In the genomic region with DNA sequence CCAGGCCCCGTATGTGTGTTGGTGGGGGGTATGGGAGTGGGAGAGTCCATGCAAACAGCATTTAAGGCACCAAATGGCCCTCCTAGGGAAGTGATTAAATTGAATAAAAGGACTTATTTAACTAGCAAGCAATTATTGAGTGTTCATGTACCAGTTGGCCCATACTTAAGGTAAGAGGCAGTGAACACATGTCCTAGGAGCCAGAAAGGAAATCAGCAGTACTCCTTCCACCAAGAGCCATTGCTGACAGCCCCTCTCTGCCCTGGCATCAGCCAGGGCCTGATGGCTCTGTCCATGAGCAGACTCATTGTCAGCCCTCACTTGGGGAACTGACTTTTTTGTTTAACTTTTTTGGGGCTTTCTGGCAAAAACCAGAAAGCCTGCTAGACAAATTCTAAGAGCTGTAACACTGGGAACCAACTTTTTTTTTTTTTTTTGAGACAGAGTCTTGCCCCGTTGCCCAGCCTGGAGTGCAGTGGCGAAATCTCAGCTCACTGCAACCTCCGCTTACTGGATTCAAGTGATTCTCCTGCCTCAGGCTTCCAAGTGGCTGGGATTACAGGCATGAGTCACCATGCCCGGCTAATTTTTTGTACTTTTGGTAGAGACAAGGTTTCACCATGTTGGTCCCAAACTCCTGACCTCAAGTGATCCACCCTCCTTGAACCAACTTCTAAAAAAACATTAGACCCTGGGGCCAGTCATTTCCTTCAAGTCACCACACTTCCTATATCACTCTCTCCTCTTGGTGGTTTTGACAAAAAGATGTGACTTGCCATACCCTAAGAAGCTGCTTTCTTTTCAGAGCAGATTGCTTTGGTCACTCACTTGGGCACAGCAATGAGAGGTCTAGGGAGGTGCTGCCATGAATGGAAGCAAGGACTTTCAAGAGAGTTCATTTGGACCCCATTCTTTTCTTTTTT, we compare ENCODE assay signal across 1 cellular context.
TF ChIP-seq lines count a peak whose summit lies in the region.

No MANE protein-coding gene starts in this region.

TF ChIP-seq in HepG2, 621 proteins besides CTCF, POLR2A, EP300 and RAD21 (continued from another document and continues in another):
- TF ChIP-seq MAF1 (CRISPR knock-in tag; IDR thresholded peaks at IDR 0.05; ENCODE audit: borderline replicate concordance) (no peak), ARID5B (CRISPR knock-in tag; IDR thresholded peaks at IDR 0.05) (no peak), EHMT2 (IDR thresholded peaks at IDR 0.05; ENCODE audit: borderline replicate concordance, low read depth, low read length) (peak; percentile 4; the same call in 1 of the 2 replicates), POLR2AphosphoS2 (IDR thresholded peaks at IDR 0.05; ENCODE audit: low read depth, low read length) (no peak), SMAD9 (CRISPR knock-in tag; IDR thresholded peaks at IDR 0.05) (no peak), ZFP36L1 (CRISPR knock-in tag; IDR thresholded peaks at IDR 0.05) (0 out of 2 replicates have a peak, but pooled peaks have one; percentile 11), THAP8 (CRISPR knock-in tag; IDR thresholded peaks at IDR 0.05; ENCODE audit: borderline replicate concordance) (no peak), ARID2 (CRISPR knock-in tag; IDR thresholded peaks at IDR 0.05; ENCODE audit: borderline replicate concordance) (no peak), THYN1 (CRISPR knock-in tag; IDR thresholded peaks at IDR 0.05; ENCODE audit: borderline replicate concordance, low read depth) (no peak), MAFF (IDR thresholded peaks at IDR 0.05; ENCODE audit: low read depth, low read length) (no peak), MED8 (CRISPR knock-in tag; IDR thresholded peaks at IDR 0.05; ENCODE audit: insufficient replicate concordance) (no peak), ZNF781 (CRISPR knock-in tag; IDR thresholded peaks at IDR 0.05; ENCODE audit: borderline replicate concordance, not compliant biosample characterization) (no peak), HNF1A (IDR thresholded peaks at IDR 0.05; ENCODE audit: low read depth) (no peak), HNF1A (CRISPR knock-in tag; IDR thresholded peaks at IDR 0.05; ENCODE audit: borderline replicate concordance) (no peak), ZFP36L2 (CRISPR knock-in tag; IDR thresholded peaks at IDR 0.05) (no peak), JDP2 (CRISPR knock-in tag; IDR thresholded peaks at IDR 0.05; ENCODE audit: borderline replicate concordance) (no peak), ZNF235 (CRISPR knock-in tag; IDR thresholded peaks at IDR 0.05; ENCODE audit: borderline replicate concordance) (no peak), SALL2 (CRISPR knock-in tag; IDR thresholded peaks at IDR 0.05) (no peak), ZNF670 (CRISPR knock-in tag; IDR thresholded peaks at IDR 0.05; ENCODE audit: borderline replicate concordance) (no peak), MZF1 (CRISPR knock-in tag; IDR thresholded peaks at IDR 0.05; ENCODE audit: borderline replicate concordance) (no peak), CERS6 (CRISPR knock-in tag; IDR thresholded peaks at IDR 0.05) (no peak), TRIM22 (IDR thresholded peaks at IDR 0.05) (no peak), XBP1 (CRISPR knock-in tag; IDR thresholded peaks at IDR 0.05) (no peak), GABPB1 (CRISPR knock-in tag; IDR thresholded peaks at IDR 0.05) (no peak), NKX3-1 (CRISPR knock-in tag; IDR thresholded peaks at IDR 0.05) (no peak), PRPF4 (IDR thresholded peaks at IDR 0.05; ENCODE audit: low read depth, low read length, poor library complexity, severe bottlenecking) (no peak), ZBTB7A (CRISPR knock-in tag; IDR thresholded peaks at IDR 0.05) (no peak), ZC3H13 (CRISPR knock-in tag; IDR thresholded peaks at IDR 0.05) (no peak), PITX1 (CRISPR knock-in tag; IDR thresholded peaks at IDR 0.05) (no peak), JARID2 (CRISPR knock-in tag; IDR thresholded peaks at IDR 0.05; ENCODE audit: insufficient replicate concordance) (no peak)
- TF ChIP-seq, protein P1, sequence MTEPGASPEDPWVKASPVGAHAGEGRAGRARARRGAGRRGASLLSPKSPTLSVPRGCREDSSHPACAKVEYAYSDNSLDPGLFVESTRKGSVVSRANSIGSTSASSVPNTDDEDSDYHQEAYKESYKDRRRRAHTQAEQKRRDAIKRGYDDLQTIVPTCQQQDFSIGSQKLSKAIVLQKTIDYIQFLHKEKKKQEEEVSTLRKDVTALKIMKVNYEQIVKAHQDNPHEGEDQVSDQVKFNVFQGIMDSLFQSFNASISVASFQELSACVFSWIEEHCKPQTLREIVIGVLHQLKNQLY (CRISPR knock-in tag; IDR thresholded peaks at IDR 0.05): no peak
- TF ChIP-seq, protein P2, sequence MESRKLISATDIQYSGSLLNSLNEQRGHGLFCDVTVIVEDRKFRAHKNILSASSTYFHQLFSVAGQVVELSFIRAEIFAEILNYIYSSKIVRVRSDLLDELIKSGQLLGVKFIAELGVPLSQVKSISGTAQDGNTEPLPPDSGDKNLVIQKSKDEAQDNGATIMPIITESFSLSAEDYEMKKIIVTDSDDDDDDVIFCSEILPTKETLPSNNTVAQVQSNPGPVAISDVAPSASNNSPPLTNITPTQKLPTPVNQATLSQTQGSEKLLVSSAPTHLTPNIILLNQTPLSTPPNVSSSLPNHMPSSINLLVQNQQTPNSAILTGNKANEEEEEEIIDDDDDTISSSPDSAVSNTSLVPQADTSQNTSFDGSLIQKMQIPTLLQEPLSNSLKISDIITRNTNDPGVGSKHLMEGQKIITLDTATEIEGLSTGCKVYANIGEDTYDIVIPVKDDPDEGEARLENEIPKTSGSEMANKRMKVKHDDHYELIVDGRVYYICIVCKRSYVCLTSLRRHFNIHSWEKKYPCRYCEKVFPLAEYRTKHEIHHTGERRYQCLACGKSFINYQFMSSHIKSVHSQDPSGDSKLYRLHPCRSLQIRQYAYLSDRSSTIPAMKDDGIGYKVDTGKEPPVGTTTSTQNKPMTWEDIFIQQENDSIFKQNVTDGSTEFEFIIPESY (CRISPR knock-in tag; IDR thresholded peaks at IDR 0.05): no peak
- TF ChIP-seq, protein P3, sequence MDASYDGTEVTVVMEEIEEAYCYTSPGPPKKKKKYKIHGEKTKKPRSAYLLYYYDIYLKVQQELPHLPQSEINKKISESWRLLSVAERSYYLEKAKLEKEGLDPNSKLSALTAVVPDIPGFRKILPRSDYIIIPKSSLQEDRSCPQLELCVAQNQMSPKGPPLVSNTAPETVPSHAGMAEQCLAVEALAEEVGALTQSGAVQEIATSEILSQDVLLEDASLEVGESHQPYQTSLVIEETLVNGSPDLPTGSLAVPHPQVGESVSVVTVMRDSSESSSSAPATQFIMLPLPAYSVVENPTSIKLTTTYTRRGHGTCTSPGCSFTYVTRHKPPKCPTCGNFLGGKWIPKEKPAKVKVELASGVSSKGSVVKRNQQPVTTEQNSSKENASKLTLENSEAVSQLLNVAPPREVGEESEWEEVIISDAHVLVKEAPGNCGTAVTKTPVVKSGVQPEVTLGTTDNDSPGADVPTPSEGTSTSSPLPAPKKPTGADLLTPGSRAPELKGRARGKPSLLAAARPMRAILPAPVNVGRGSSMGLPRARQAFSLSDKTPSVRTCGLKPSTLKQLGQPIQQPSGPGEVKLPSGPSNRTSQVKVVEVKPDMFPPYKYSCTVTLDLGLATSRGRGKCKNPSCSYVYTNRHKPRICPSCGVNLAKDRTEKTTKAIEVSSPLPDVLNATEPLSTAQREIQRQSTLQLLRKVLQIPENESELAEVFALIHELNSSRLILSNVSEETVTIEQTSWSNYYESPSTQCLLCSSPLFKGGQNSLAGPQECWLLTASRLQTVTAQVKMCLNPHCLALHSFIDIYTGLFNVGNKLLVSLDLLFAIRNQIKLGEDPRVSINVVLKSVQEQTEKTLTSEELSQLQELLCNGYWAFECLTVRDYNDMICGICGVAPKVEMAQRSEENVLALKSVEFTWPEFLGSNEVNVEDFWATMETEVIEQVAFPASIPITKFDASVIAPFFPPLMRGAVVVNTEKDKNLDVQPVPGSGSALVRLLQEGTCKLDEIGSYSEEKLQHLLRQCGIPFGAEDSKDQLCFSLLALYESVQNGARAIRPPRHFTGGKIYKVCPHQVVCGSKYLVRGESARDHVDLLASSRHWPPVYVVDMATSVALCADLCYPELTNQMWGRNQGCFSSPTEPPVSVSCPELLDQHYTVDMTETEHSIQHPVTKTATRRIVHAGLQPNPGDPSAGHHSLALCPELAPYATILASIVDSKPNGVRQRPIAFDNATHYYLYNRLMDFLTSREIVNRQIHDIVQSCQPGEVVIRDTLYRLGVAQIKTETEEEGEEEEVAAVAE (CRISPR knock-in tag; IDR thresholded peaks at IDR 0.05; ENCODE audit: borderline replicate concordance): no peak
- TF ChIP-seq, protein P4, sequence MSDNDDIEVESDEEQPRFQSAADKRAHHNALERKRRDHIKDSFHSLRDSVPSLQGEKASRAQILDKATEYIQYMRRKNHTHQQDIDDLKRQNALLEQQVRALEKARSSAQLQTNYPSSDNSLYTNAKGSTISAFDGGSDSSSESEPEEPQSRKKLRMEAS (IDR thresholded peaks at IDR 0.05): 0 out of 2 replicates have a peak, but pooled peaks have one; percentile 4
